16 cellular contexts compared by ENCODE assay signal in the genomic region with DNA sequence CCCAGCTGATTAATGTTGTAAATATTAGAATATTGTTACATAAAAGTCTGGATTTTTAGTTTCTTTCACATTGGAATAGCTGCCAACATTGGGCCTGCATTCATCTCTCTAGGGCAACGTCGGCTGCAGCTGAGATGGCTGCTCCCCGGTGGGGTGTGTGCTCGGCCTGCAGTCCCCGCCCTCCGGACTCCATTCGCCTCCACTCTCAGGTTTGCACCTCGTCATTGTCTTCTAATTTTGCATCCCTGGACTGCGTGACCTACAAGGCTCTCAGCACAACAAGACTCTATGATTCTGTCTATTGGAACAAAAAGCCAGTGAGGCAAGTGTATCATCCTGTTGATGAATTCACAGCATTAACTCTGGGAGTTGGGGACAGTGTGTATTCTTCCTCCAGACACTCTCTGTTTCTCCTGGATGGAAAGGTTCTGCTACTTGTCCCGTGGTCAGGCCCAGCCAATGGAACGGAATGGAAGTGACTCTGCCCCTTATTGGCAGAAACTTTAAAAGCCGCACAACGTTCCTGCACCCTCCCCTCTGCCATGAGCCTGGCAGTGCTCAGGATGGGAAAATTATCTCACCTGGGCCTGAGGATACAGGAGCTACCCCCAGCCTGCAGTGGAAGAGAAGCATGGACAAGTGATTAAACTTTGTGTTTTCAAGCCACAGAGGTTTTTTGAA.
DNase-seq lines count a peak whose midpoint lies in the region; ATAC-seq and TF ChIP-seq lines count a peak whose summit lies in the region.
"Had no signal": no experiment of that assay in that cellular context is flagged by ENCODE, and none has a peak within 500 bp of the region (broad histone marks: within the 10 kb centered on the region; RNA-seq: fewer than 3 reads in every experiment).

No MANE protein-coding gene starts in this region.

- H3K4me3 ChIP-seq in adrenal gland (no peak overlapping the region), rectal smooth muscle tissue (ENCODE audit: low read length) (no peak overlapping the region)
- H3K4me3 ChIP-seq: GM23338, Peyer's patch, upper lobe of right lung had no signal

- peaks cover 2% of the 10 kb centered on the region for H3K36me3 Mint-ChIP-seq in progenitor cell of endocrine pancreas (ENCODE audit: insufficient read depth)
- H3K36me3 Mint-ChIP-seq: activated naive CD8-positive, alpha-beta T cell treated with anti-CD3 and anti-CD28 coated beads for 36 hours; naive B cell had no signal

- 53 to 71% (median 59%) methylated on average over 13 of the region's 13 CpGs for WGBS in adrenal gland, 4 donors

- ATAC-seq in Right ventricle myocardium superior (ENCODE audit: poor library complexity) = peak; percentile 28

- H3K9me3 Mint-ChIP-seq in progenitor cell of endocrine pancreas (ENCODE audit: low read depth) = no peaks in the 10 kb centered on the region
- H3K9me3 Mint-ChIP-seq: activated naive CD8-positive, alpha-beta T cell treated with anti-CD3 and anti-CD28 coated beads for 36 hours; GM23338; naive B cell had no signal

- H3K36me3 ChIP-seq in adrenal gland (replicated peaks in 1 of 2) (no peaks in the 10 kb centered on the region), rectal smooth muscle tissue (ENCODE audit: control insufficient read depth, insufficient read depth, low read length) (no peaks in the 10 kb centered on the region)
- H3K36me3 ChIP-seq: Peyer's patch, upper lobe of right lung had no signal

- no peak for TF ChIP-seq POLR2A in adrenal gland (IDR thresholded peaks at IDR 0.05)

- H3K27me3 ChIP-seq in adrenal gland = no peaks in the 10 kb centered on the region
- H3K27me3 ChIP-seq in rectal smooth muscle tissue (ENCODE audit: control insufficient read depth, insufficient read depth, low read length) = no peaks in the 10 kb centered on the region
- H3K27me3 ChIP-seq: Peyer's patch, upper lobe of right lung had no signal

- H3K9ac ChIP-seq in rectal smooth muscle tissue (ENCODE audit: low read length) = no peak overlapping the region

- intact Hi-C loops in adrenal gland (cut with DNase I) = no loop called here
- intact Hi-C loops in Right ventricle myocardium superior (cut with DNase I) = no loop called here

- H3K4me1 ChIP-seq in adrenal gland (replicated peaks in 1 of 2) = peaks cover 9 to 10% of the 10 kb centered on the region in 2 donors
- H3K4me1 ChIP-seq in rectal smooth muscle tissue (ENCODE audit: control insufficient read depth, insufficient read depth, low read length) = peaks cover 5% of the 10 kb centered on the region
- H3K4me1 ChIP-seq: Peyer's patch had no signal

- H3K4me3 Mint-ChIP-seq in progenitor cell of endocrine pancreas (ENCODE audit: low read depth) = no peak overlapping the region
- H3K4me3 Mint-ChIP-seq: activated naive CD8-positive, alpha-beta T cell treated with anti-CD3 and anti-CD28 coated beads for 36 hours; GM23338; naive B cell had no signal

- H3K27ac Mint-ChIP-seq in progenitor cell of endocrine pancreas = no peak overlapping the region
- H3K27ac Mint-ChIP-seq: activated naive CD8-positive, alpha-beta T cell treated with anti-CD3 and anti-CD28 coated beads for 36 hours; GM23338 had no signal

- TF ChIP-seq CTCF in adrenal gland (IDR thresholded peaks at IDR 0.05) (no peak), progenitor cell of endocrine pancreas (IDR thresholded peaks at IDR 0.05; ENCODE audit: unreplicated experiment) (no peak), GM20000 (IDR thresholded peaks at IDR 0.05; ENCODE audit: extremely low read depth, missing control alignments) (no peak)

- H3K4me1 Mint-ChIP-seq in progenitor cell of endocrine pancreas (ENCODE audit: low read depth) = no peaks in the 10 kb centered on the region

- H3K27me3 Mint-ChIP-seq in progenitor cell of endocrine pancreas = no peaks in the 10 kb centered on the region
- H3K27me3 Mint-ChIP-seq: activated naive CD8-positive, alpha-beta T cell treated with anti-CD3 and anti-CD28 coated beads for 36 hours; naive B cell had no signal

- DNase-seq in DMS114 treated with DMSO at 0.1 percent for 48 hours (lab: John Stamatoyannopoulos, UW; ENCODE audit: unreplicated experiment) = peak; percentile 28
- DNase-seq in adrenal gland = peak in 2 of 7 donors; percentile 16 to 35
- no peak for DNase-seq in Right ventricle myocardium superior
- no peak for DNase-seq in progenitor cell of endocrine pancreas (ENCODE audit: low spot score, unreplicated experiment)
- no peak for DNase-seq in NCI-H524 treated with DMSO at 0.1 percent for 48 hours (lab: John Stamatoyannopoulos, UW)
- no peak for DNase-seq in NOMO-1 treated with DMSO at 0.1 percent for 48 hours (lab: John Stamatoyannopoulos, UW; ENCODE audit: unreplicated experiment)
- DNase-seq in GM20000 (ENCODE audit: low spot score) = no peak
- DNase-seq: activated naive CD8-positive, alpha-beta T cell treated with anti-CD3 and anti-CD28 coated beads for 36 hours; activated T-cell treated with anti-CD3 and anti-CD28 coated beads for 4 hours; naive B cell; NCI-H2081; stimulated activated CD4-positive, alpha-beta T cell treated with anti-CD3 and anti-CD28 coated beads, Interleukin-2, amount 100 ng/mL, for 24 hours; upper lobe of right lung had no signal

- H3K27ac ChIP-seq in adrenal gland = peak overlapping the region in 3 of 5 donors; percentile 43 to 87 (median 62)
- H3K27ac ChIP-seq in rectal smooth muscle tissue (ENCODE audit: low read depth, low read length) = peak overlapping the region; percentile 72

- H3K9me3 ChIP-seq in adrenal gland (replicated peaks in 1 of 3) = no peaks in the 10 kb centered on the region
- H3K9me3 ChIP-seq: Peyer's patch, upper lobe of right lung had no signal
